ENCODE assay signal across 10 cellular contexts in the genomic region with DNA sequence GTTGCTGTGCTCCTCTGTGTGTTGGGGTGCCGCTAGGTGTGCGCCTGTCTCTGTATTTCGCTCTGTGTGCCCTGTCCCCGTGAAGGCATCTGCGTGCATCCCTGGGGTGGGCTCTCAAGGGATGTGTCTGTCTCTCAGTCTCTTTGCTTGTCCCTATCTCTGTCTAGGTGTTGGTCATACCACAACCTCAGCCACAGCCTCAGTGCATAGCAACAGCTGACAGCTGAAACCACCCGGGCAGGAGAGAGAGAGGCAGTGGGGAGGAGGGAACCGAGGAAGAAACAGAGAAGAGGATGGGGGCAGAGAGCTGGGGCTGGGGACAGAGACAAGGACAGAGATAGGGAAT. TPM values are rescaled to one million over a fixed set of nuclear protein-coding genes. Genes with fewer than 3 reads are reported as not detected.
DNase-seq lines count a peak whose midpoint lies in the region; ATAC-seq, FAIRE-seq and TF ChIP-seq lines count a peak whose summit lies in the region.
"Had no signal": no experiment of that assay in that cellular context is flagged by ENCODE, and none has a peak within 500 bp of the region (broad histone marks: within the 10 kb centered on the region; RNA-seq: fewer than 3 reads in every experiment).

No MANE protein-coding gene starts in this region.

- ATAC-seq in K562 (no peak), HG02642 (IDR thresholded peaks at IDR 0.05; ENCODE audit: poor library complexity, unreplicated experiment) (no peak)

- H3K4me1 ChIP-seq in K562 (replicated peaks in 1 of 2; ENCODE audit: control insufficient read depth in 2 of 2, insufficient read depth in 2 of 2, low read length in 2 of 2) (peaks cover 17 to 59% of the 10 kb centered on the region in 2 experiments; a peak in 4 of 5 replicates), skeletal muscle satellite cell (ENCODE audit: control insufficient read depth, insufficient read depth, low read length) (peaks cover 36% of the 10 kb centered on the region), ascending aorta (peaks cover 13 to 35% of the 10 kb centered on the region in 2 donors)

- no peaks in the 10 kb centered on the region for H3K9me3 Mint-ChIP-seq in IgD-negative memory B cell

- no peak for TF ChIP-seq POLR2A in K562 (conservative IDR thresholded peaks at IDR 0.05)

- no peak overlapping the region for H3K4me3 ChIP-seq in K562
- no peak overlapping the region for H3K4me3 ChIP-seq in skeletal muscle satellite cell (ENCODE audit: low read length)
- peak overlapping the region in 1 of 2 donors; percentile 70 for H3K4me3 ChIP-seq in ascending aorta

- H3K36me3 ChIP-seq in K562 (ENCODE audit: control insufficient read depth, insufficient read depth, low read length): no peaks in the 10 kb centered on the region
- H3K36me3 ChIP-seq in skeletal muscle satellite cell (ENCODE audit: insufficient read depth, low read length): peaks cover 29% of the 10 kb centered on the region
- H3K36me3 ChIP-seq in ascending aorta: peaks cover 14 to 20% of the 10 kb centered on the region in 2 donors

- no peaks in the 10 kb centered on the region for H3K9me3 ChIP-seq in K562 (replicated peaks; ENCODE audit: control insufficient read depth, insufficient read depth, low read depth, low read length)
- no peaks in the 10 kb centered on the region for H3K9me3 ChIP-seq in skeletal muscle satellite cell (replicated peaks; ENCODE audit: low read length)
- H3K9me3 ChIP-seq in ascending aorta: no peaks in the 10 kb centered on the region

- no TSS peak for BruUV-seq in K562 (replicated peaks; lab: Mats Ljungman, UMichigan)

- peak; percentile 27 for DNase-seq in SIG-M5 treated with dmso at 0.1 percent for 504 hours (lab: John Stamatoyannopoulos, UW; ENCODE audit: unreplicated experiment)
- no peak for DNase-seq in SIG-M5 (lab: John Stamatoyannopoulos, UW)
- DNase-seq in K562 (ENCODE audit: extremely low read depth in 1 of 4, low spot score in 3 of 4): no peak
- no peak for DNase-seq in posterior vena cava (ENCODE audit: low spot score)
- DNase-seq in ascending aorta (ENCODE audit: low spot score in 2 of 2): no peak
- DNase-seq: DND-41 had no signal

- H3K79me2 ChIP-seq in K562 (ENCODE audit: control insufficient read depth, insufficient read depth, low read length): no peaks in the 10 kb centered on the region

- TF ChIP-seq EP300 in K562 (IDR thresholded peaks at IDR 0.05; ENCODE audit: low read length): no peak

- peaks cover 56% of the 10 kb centered on the region for H3K27me3 Mint-ChIP-seq in IgD-negative memory B cell

- H3K9me1 ChIP-seq in K562 (ENCODE audit: control insufficient read depth, insufficient read depth, low read length): peaks cover 3% of the 10 kb centered on the region

- in situ Hi-C loops in K562 (cut with MboI): no loop called here

- peaks cover 2% of the 10 kb centered on the region for H3K36me3 Mint-ChIP-seq in IgD-negative memory B cell

- TF ChIP-seq CTCF in K562 (IDR thresholded peaks at IDR 0.05 in 2 of 3, conservative IDR thresholded peaks at IDR 0.05 in 1 of 3; ENCODE audit: insufficient read depth in 2 of 3, low read depth in 1 of 3, low read length in 3 of 3) (no peak), ascending aorta (IDR thresholded peaks at IDR 0.05) (no peak)

- CTCF ChIA-PET in K562 (lab: Yijun Ruan, JAX; ENCODE audit: low intra/inter-chr PET ratio): interaction anchor here (0.7 to 7.2 kb wide), 3 partner anchors 22 to 28 kb away, joined by 3 to 186 read pairs (median 4); a partner anchor contains a TSS

- POLR2A ChIA-PET in K562 (lab: Yijun Ruan, JAX): interaction anchor here (0.6 to 1.1 kb wide), 2 partner anchors 14 to 16 kb away, joined by 3 read pairs; partner anchors contain the start of gene SHMT2

- H3K4me2 ChIP-seq in K562 (ENCODE audit: insufficient read depth, low read length) (no peak overlapping the region), skeletal muscle satellite cell (ENCODE audit: low read length) (peak overlapping the region; percentile 88)

- WGBS in K562 (ENCODE audit: insufficient coverage, low coverage, missing lambda C conversion rate): 2% methylated on average over 5 of the region's 7 CpGs

- peak overlapping the region; percentile 59 to 96 (median 90) for H3K27ac Mint-ChIP-seq in IgD-negative memory B cell

- H3K4me3 Mint-ChIP-seq in IgD-negative memory B cell: peak overlapping the region; percentile 78 to 93 (median 90)

- FAIRE-seq in K562 (lab: Jason Lieb, UNC): peak; percentile 59
- FAIRE-seq: islet of Langerhans had no signal

- no peak overlapping the region for H3K27ac ChIP-seq in K562 (ENCODE audit: extremely low read depth, low read depth, low read length)
- no peak overlapping the region for H3K27ac ChIP-seq in ascending aorta

- intact Hi-C loops in K562 (cut with micrococcal nuclease): no loop called here
- intact Hi-C loops in posterior vena cava (cut with DNase I): no loop called here
- intact Hi-C loops in ascending aorta (cut with DNase I): no loop called here

- H2AFZ ChIP-seq in K562 (ENCODE audit: low read depth, low read length): no peak overlapping the region

- no peak for TF ChIP-seq RAD21 in K562 (CRISPR knock-in tag; conservative IDR thresholded peaks at IDR 0.05 in 1 of 2, IDR thresholded peaks at IDR 0.05 in 1 of 2)

- peaks cover 13 to 39% (median 37%) of the 10 kb centered on the region in 3 donors for H3K4me1 Mint-ChIP-seq in IgD-negative memory B cell

- peak overlapping the region in 1 of 2 experiments; percentile 56; a peak in 1 of 4 replicates for H3K9ac ChIP-seq in K562 (ENCODE audit: insufficient read depth in 1 of 2, low read depth in 2 of 2, low read length in 2 of 2)
- no peak overlapping the region for H3K9ac ChIP-seq in skeletal muscle satellite cell (ENCODE audit: low read depth, low read length)

- H4K20me1 ChIP-seq in K562 (replicated peaks; ENCODE audit: control insufficient read depth, insufficient read depth, low read length): peaks cover 13% of the 10 kb centered on the region; the same call in 1 of the 2 replicates

- H3K27me3 ChIP-seq in K562 (ENCODE audit: control insufficient read depth in 2 of 2, insufficient read depth in 2 of 2, low read length in 2 of 2): peaks cover 37 to 71% of the 10 kb centered on the region in 2 experiments
- H3K27me3 ChIP-seq in skeletal muscle satellite cell (ENCODE audit: control insufficient read depth, insufficient read depth, low read length): peaks cover 18% of the 10 kb centered on the region
- no peaks in the 10 kb centered on the region for H3K27me3 ChIP-seq in ascending aorta

RNA-seq across cellular contexts. Expression of gene NXPH4, which starts 1.0 kb away (rescaled TPM):
- polyA plus RNA-seq in IgD-negative memory B cell (8.3 TPM), K562 (2011; rRNA removed) (0.49 and 1.7 TPM in 2 replicates), K562 (2014; fragmentation: Illumina TruSeq; extraction: Trizol) (1.1 and 1.9 TPM in 2 replicates), K562 (2014; fragmentation: Nextera tagmentation; extraction: Ambion mirVana) (not detected), K562 (2014; rRNA removed) (1.1 and 1.3 TPM in 2 replicates)
- total RNA-seq in K562 (2011; cell fraction: chromatin; rRNA removed; ENCODE audit: low replicate concordance): 1.7 and 4.4 TPM in 2 replicates
- total RNA-seq in K562 (2011; cell fraction: nucleolus; rRNA removed): 4.7 and 5.7 TPM in 2 replicates
- total RNA-seq in K562 (2011; cell fraction: nucleoplasm; rRNA removed): 5.1 and 6.6 TPM in 2 replicates
- total RNA-seq in K562 (2014; rRNA removed) (1.0 and 1.4 TPM in 2 replicates), K562 (2014; rRNA removed; fragmentation: Illumina TruSeq; extraction: Trizol) (0.22 TPM in 1 of 2 replicates, not detected in the other), K562 (2015; rRNA removed; fragmentation: Illumina TruSeq; extraction: Trizol) (0.19 TPM in 1 of 2 replicates, not detected in the other), K562 (2021) (2.2 and 2.7 TPM in 2 replicates), posterior vena cava (under 1 TPM; 0.24 to 0.79 TPM), ascending aorta (not detected)
- polyA plus RNA-seq in K562 (2011; cell fraction: cytosol; rRNA removed): 0.59 and 0.91 TPM in 2 replicates
- 2.4 and 3.4 TPM in 2 replicates for polyA plus RNA-seq in K562 (2011; cell fraction: nucleus; rRNA removed)
- 2.7 and 7.2 TPM in 2 replicates for polyA plus RNA-seq in K562 (2012)
- 0.30 TPM in 1 of 2 replicates, not detected in the other for polyA minus RNA-seq in K562 (2011; rRNA and poly(A)+ RNA removed)
- 3.2 and 4.1 TPM in 2 replicates for polyA minus RNA-seq in K562 (2011; cell fraction: cytosol; rRNA and poly(A)+ RNA removed)
- polyA minus RNA-seq in K562 (2011; cell fraction: nucleus; rRNA and poly(A)+ RNA removed): 0.67 and 1.00 TPM in 2 replicates
- 1.3 and 2.2 TPM in 2 replicates for total RNA-seq in skeletal muscle satellite cell (2012; rRNA removed)

RNA-seq across cellular contexts. Expression of gene SHMT2, which starts 13.9 kb away (rescaled TPM):
- 176 TPM for polyA plus RNA-seq in IgD-negative memory B cell
- total RNA-seq in K562 (2011; cell fraction: chromatin; rRNA removed; ENCODE audit: low replicate concordance): 95.6 and 251 TPM in 2 replicates
- total RNA-seq in K562 (2011; cell fraction: nucleolus; rRNA removed): 199 and 247 TPM in 2 replicates
- 115 and 136 TPM in 2 replicates for total RNA-seq in K562 (2011; cell fraction: nucleoplasm; rRNA removed)
- 194 and 217 TPM in 2 replicates for total RNA-seq in K562 (2014; rRNA removed)
- total RNA-seq in K562 (2014; rRNA removed; fragmentation: Illumina TruSeq; extraction: Trizol): 76.9 and 92.0 TPM in 2 replicates
- 115 and 119 TPM in 2 replicates for total RNA-seq in K562 (2015; rRNA removed; fragmentation: Illumina TruSeq; extraction: Trizol)
- total RNA-seq in K562 (2021): 227 and 243 TPM in 2 replicates
- polyA plus RNA-seq in K562 (2011; rRNA removed): 84.6 and 226 TPM in 2 replicates
- polyA plus RNA-seq in K562 (2011; cell fraction: cytosol; rRNA removed): 268 and 390 TPM in 2 replicates
- 341 and 344 TPM in 2 replicates for polyA plus RNA-seq in K562 (2011; cell fraction: nucleus; rRNA removed)
- polyA plus RNA-seq in K562 (2012): 190 and 549 TPM in 2 replicates
- 319 and 377 TPM in 2 replicates for polyA plus RNA-seq in K562 (2014; fragmentation: Illumina TruSeq; extraction: Trizol)
- 10 to 100 TPM; 46.1 to 81.5 TPM for polyA plus RNA-seq in K562 (2014; fragmentation: Nextera tagmentation; extraction: Ambion mirVana)
- 154 and 158 TPM in 2 replicates for polyA plus RNA-seq in K562 (2014; rRNA removed)
- polyA minus RNA-seq in K562 (2011; rRNA and poly(A)+ RNA removed): 95.0 and 99.1 TPM in 2 replicates
- polyA minus RNA-seq in K562 (2011; cell fraction: cytosol; rRNA and poly(A)+ RNA removed): 155 and 228 TPM in 2 replicates
- polyA minus RNA-seq in K562 (2011; cell fraction: nucleus; rRNA and poly(A)+ RNA removed): 97.1 and 133 TPM in 2 replicates
- total RNA-seq in skeletal muscle satellite cell (2012; rRNA removed): 240 and 290 TPM in 2 replicates
- total RNA-seq in posterior vena cava: 10 to 100 TPM; 53.2 to 53.7 TPM
- 136 TPM for total RNA-seq in ascending aorta

RNA-seq across cellular contexts. Expression of gene STAC3, which starts 35.3 kb away (rescaled TPM):
- polyA plus RNA-seq in IgD-negative memory B cell (2.4 TPM), K562 (2011; rRNA removed) (4.0 and 5.6 TPM in 2 replicates), K562 (2014; fragmentation: Illumina TruSeq; extraction: Trizol) (6.2 and 7.3 TPM in 2 replicates), K562 (2014; fragmentation: Nextera tagmentation; extraction: Ambion mirVana) (under 1 TPM; 0.45 to 0.46 TPM), K562 (2014; rRNA removed) (4.8 and 6.4 TPM in 2 replicates)
- total RNA-seq in K562 (2011; cell fraction: chromatin; rRNA removed; ENCODE audit: low replicate concordance): 7.4 and 7.7 TPM in 2 replicates
- 3.8 and 5.3 TPM in 2 replicates for total RNA-seq in K562 (2011; cell fraction: nucleolus; rRNA removed)
- 4.4 and 6.1 TPM in 2 replicates for total RNA-seq in K562 (2011; cell fraction: nucleoplasm; rRNA removed)
- total RNA-seq in K562 (2014; rRNA removed) (2.3 and 2.7 TPM in 2 replicates), K562 (2014; rRNA removed; fragmentation: Illumina TruSeq; extraction: Trizol) (2.4 and 2.7 TPM in 2 replicates), K562 (2015; rRNA removed; fragmentation: Illumina TruSeq; extraction: Trizol) (3.3 and 3.5 TPM in 2 replicates), K562 (2021) (3.5 and 4.6 TPM in 2 replicates), posterior vena cava (1 to 10 TPM; 1.2 to 2.8 TPM), ascending aorta (not detected)
- polyA plus RNA-seq in K562 (2011; cell fraction: cytosol; rRNA removed): 1.9 and 3.3 TPM in 2 replicates
- polyA plus RNA-seq in K562 (2011; cell fraction: nucleus; rRNA removed): 6.3 and 11.3 TPM in 2 replicates
- 7.5 and 8.5 TPM in 2 replicates for polyA plus RNA-seq in K562 (2012)
- 3.2 TPM in 2 replicates for polyA minus RNA-seq in K562 (2011; rRNA and poly(A)+ RNA removed)
- 1.0 and 1.5 TPM in 2 replicates for polyA minus RNA-seq in K562 (2011; cell fraction: cytosol; rRNA and poly(A)+ RNA removed)
- 1.3 and 3.9 TPM in 2 replicates for polyA minus RNA-seq in K562 (2011; cell fraction: nucleus; rRNA and poly(A)+ RNA removed)
- total RNA-seq in skeletal muscle satellite cell (2012; rRNA removed): under 0.01 and 4.8 TPM in 2 replicates
